ENCODE assay signal across 22 cellular contexts in the genomic region with DNA sequence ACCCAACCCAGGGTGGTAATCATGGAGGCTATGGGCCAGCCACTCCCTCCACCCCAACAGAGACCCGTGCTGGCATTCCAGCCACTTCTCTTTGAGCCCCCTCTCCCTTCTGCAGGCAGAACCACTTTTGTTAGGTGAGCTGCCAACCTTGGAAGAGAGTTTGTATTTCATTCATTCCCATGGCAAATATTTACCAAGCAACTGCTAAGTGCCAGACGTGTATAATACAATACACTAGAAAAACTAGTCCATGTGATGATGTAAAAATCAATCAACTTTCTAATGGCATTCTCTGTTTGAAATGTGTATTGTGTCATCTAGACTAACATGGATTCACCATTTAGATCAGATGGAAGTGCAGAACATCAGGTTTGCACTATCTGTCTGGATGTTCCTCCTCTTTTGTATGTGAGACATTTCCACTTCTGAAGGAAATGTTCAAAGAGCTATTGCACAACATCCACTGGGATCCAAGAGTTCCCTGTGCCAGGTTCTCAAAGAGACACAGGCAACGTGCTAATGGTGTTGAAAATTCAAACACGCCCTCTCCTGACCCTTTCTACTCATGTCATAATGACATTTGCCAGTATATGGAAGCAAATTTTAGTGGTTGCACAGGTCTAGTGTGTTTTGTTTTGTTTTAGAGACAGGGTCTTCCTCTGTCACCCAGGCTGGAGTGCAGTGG. TPM values are rescaled to one million over a fixed set of nuclear protein-coding genes. Genes with fewer than 3 reads are reported as not detected.
DNase-seq lines count a peak whose midpoint lies in the region; ATAC-seq and TF ChIP-seq lines count a peak whose summit lies in the region.
"Had no signal": no experiment of that assay in that cellular context is flagged by ENCODE, and none has a peak within 500 bp of the region (broad histone marks: within the 10 kb centered on the region; RNA-seq: fewer than 3 reads in every experiment).

No MANE protein-coding gene starts in this region.

- no peaks in the 10 kb centered on the region for H3F3A ChIP-seq in OCI-LY1 (ENCODE audit: insufficient read depth, low read length)

- H3K9ac ChIP-seq in mammary epithelial cell (ENCODE audit: insufficient read depth, low read length) (no peak overlapping the region), OCI-LY1 (ENCODE audit: low read length) (no peak overlapping the region)

- no peak overlapping the region for H3K4me2 ChIP-seq in mammary epithelial cell (ENCODE audit: insufficient read depth, low read depth, low read length)
- no peak overlapping the region for H3K4me2 ChIP-seq in OCI-LY1 (ENCODE audit: low read length)

- no peaks in the 10 kb centered on the region for H3K27me3 Mint-ChIP-seq in MCF 10A (ENCODE audit: insufficient read depth, unreplicated experiment)
- peaks cover 47% of the 10 kb centered on the region for H3K27me3 Mint-ChIP-seq in activated T-helper 2 cell treated with anti-CD3 and anti-CD28 coated beads, Interferon-gamma antibody, Interleukin-2, Interleukin-4, amounts not matched to agents 10 μg/mL and 5 μg/mL and 100 μg/mL, durations not matched to agents 14 hours and 24 hours and 36 hours (ENCODE audit: low read depth)

- ATAC-seq in GM21526 (IDR thresholded peaks at IDR 0.05; ENCODE audit: low FRiP score, unreplicated experiment): no peak
- ATAC-seq: activated naive CD4-positive, alpha-beta T cell treated with anti-CD3 and anti-CD28 coated beads, Interleukin-2, amount 50 U/mL, for 72 hours; foreskin keratinocyte; stimulated activated memory B cell treated with anti-CD40 and anti-IgM and Interleukin-4, amounts not matched to agents 10 μg/mL and 1 μg/mL and 100 μg/mL, for 72 hours had no signal

- no peaks in the 10 kb centered on the region for H4K20me1 ChIP-seq in mammary epithelial cell (ENCODE audit: insufficient read depth, low read length)
- H4K20me1 ChIP-seq in OCI-LY1 (ENCODE audit: insufficient read depth, low read length): no peaks in the 10 kb centered on the region

- in situ Hi-C loops in mammary epithelial cell (cut with MboI; ENCODE audit: low sequenced_read_pairs in 2 of 2): no loop called here

- H3K36me3 ChIP-seq in mammary epithelial cell (ENCODE audit: insufficient read depth, low read length) (no peaks in the 10 kb centered on the region), OCI-LY1 (ENCODE audit: insufficient read depth, low read length) (no peaks in the 10 kb centered on the region), stomach (no peaks in the 10 kb centered on the region)
- H3K36me3 ChIP-seq: cardiac muscle cell, neutrophil had no signal

- peaks cover 5% of the 10 kb centered on the region for H3K4me1 Mint-ChIP-seq in MCF 10A (ENCODE audit: insufficient read depth, unreplicated experiment)
- peaks cover 2% of the 10 kb centered on the region for H3K4me1 Mint-ChIP-seq in activated T-helper 2 cell treated with anti-CD3 and anti-CD28 coated beads, Interferon-gamma antibody, Interleukin-2, Interleukin-4, amounts not matched to agents 10 μg/mL and 5 μg/mL and 100 μg/mL, durations not matched to agents 14 hours and 24 hours and 36 hours (ENCODE audit: low read depth)

- H3K9me2 ChIP-seq in OCI-LY1 (ENCODE audit: low read depth, low read length): no peaks in the 10 kb centered on the region

- no peak overlapping the region for H3K4me3 ChIP-seq in mammary epithelial cell (replicated peaks in 1 of 3; ENCODE audit: insufficient read depth in 1 of 3, low read depth in 2 of 3, low read length in 3 of 3)
- no peak overlapping the region for H3K4me3 ChIP-seq in OCI-LY1 (ENCODE audit: low read depth, low read length, poor library complexity, severe bottlenecking)
- H3K4me3 ChIP-seq in fibroblast of the aortic adventitia (ENCODE audit: low read depth, low read length): no peak overlapping the region
- no peak overlapping the region for H3K4me3 ChIP-seq in stomach
- H3K4me3 ChIP-seq: cardiac muscle cell had no signal

- no peak overlapping the region for H3K4me3 Mint-ChIP-seq in MCF 10A (ENCODE audit: unreplicated experiment)
- H3K4me3 Mint-ChIP-seq in activated T-helper 2 cell treated with anti-CD3 and anti-CD28 coated beads, Interferon-gamma antibody, Interleukin-2, Interleukin-4, amounts not matched to agents 10 μg/mL and 5 μg/mL and 100 μg/mL, durations not matched to agents 14 hours and 24 hours and 36 hours (ENCODE audit: low read depth): no peak overlapping the region
- H3K4me3 Mint-ChIP-seq: stimulated activated memory B cell treated with anti-CD40 and anti-IgM and Interleukin-4, amounts not matched to agents 10 μg/mL and 1 μg/mL and 100 μg/mL, for 72 hours had no signal

- no peak overlapping the region for H2AFZ ChIP-seq in mammary epithelial cell (ENCODE audit: low read depth, low read length)
- H2AFZ ChIP-seq in OCI-LY1 (ENCODE audit: low read length): no peak overlapping the region

- H3K27me3 ChIP-seq in mammary epithelial cell (ENCODE audit: insufficient read depth, low read length): peaks cover 16% of the 10 kb centered on the region
- no peaks in the 10 kb centered on the region; the same call in 1 of the 2 replicates for H3K27me3 ChIP-seq in OCI-LY1 (ENCODE audit: insufficient read depth, low read length)
- peaks cover under 1 to 28% (median 17%) of the 10 kb centered on the region in 3 donors for H3K27me3 ChIP-seq in stomach

- H3K79me2 ChIP-seq in mammary epithelial cell (ENCODE audit: insufficient read depth, low read length) (no peaks in the 10 kb centered on the region), OCI-LY1 (ENCODE audit: insufficient read depth, low read length) (no peaks in the 10 kb centered on the region)

- CTCF ChIA-PET in MCF 10A (lab: Yijun Ruan, JAX): no interaction called here
- CTCF ChIA-PET in mammary epithelial cell (lab: Charles Lee; ENCODE audit: low non-redundant PET): no interaction called here
- CTCF ChIA-PET in GM10248 (lab: Yijun Ruan, JAX): interaction anchor here (2.5 kb wide), 1 partner anchor 13 kb away, joined by 17 read pairs; no protein-coding TSS in a partner anchor

- H3K9me3 Mint-ChIP-seq in MCF 10A (ENCODE audit: unreplicated experiment): no peaks in the 10 kb centered on the region
- no peaks in the 10 kb centered on the region for H3K9me3 Mint-ChIP-seq in activated T-helper 2 cell treated with anti-CD3 and anti-CD28 coated beads, Interferon-gamma antibody, Interleukin-2, Interleukin-4, amounts not matched to agents 10 μg/mL and 5 μg/mL and 100 μg/mL, durations not matched to agents 14 hours and 24 hours and 36 hours
- H3K9me3 Mint-ChIP-seq: activated naive CD4-positive, alpha-beta T cell treated with anti-CD3 and anti-CD28 coated beads, Interleukin-2, amount 50 U/mL, for 72 hours; stimulated activated memory B cell treated with anti-CD40 and anti-IgM and Interleukin-4, amounts not matched to agents 10 μg/mL and 1 μg/mL and 100 μg/mL, for 72 hours had no signal

- dilution Hi-C loops in mammary epithelial cell (cut with HindIII; ENCODE audit: low sequenced_read_pairs): no loop called here

- no peak for TF ChIP-seq CTCF in MCF 10A (IDR thresholded peaks at IDR 0.05; ENCODE audit: unreplicated experiment)
- TF ChIP-seq CTCF in mammary epithelial cell (conservative IDR thresholded peaks at IDR 0.05 in 1 of 2, IDR thresholded peaks at IDR 0.05 in 1 of 2; ENCODE audit: extremely low read depth in 1 of 2, insufficient read depth in 1 of 2, low read depth in 1 of 2, low read length in 2 of 2): no peak
- peak; percentile 10; the same call in 1 of the 2 replicates for TF ChIP-seq CTCF in OCI-LY1 (IDR thresholded peaks at IDR 0.05; ENCODE audit: low read length)
- TF ChIP-seq CTCF in fibroblast of the aortic adventitia (IDR thresholded peaks at IDR 0.05; ENCODE audit: insufficient read depth, low read length): no peak
- TF ChIP-seq CTCF in stomach (IDR thresholded peaks at IDR 0.05): no peak
- TF ChIP-seq CTCF in GM10248 (IDR thresholded peaks at IDR 0.05; ENCODE audit: control extremely low read depth, extremely low read depth, low read depth, missing control alignments): no peak

- POLR2A ChIA-PET in MCF 10A (lab: Yijun Ruan, JAX) (interaction anchor here (0.6 to 1.3 kb wide), 3 partner anchors 11 to 256 kb away, joined by 3 to 6 read pairs (median 4); a partner anchor contains a TSS), GM10248 (lab: Yijun Ruan, JAX) (no interaction called here)

- H3K9me3 ChIP-seq in mammary epithelial cell (replicated peaks; ENCODE audit: insufficient read depth, low read length): no peaks in the 10 kb centered on the region
- no peaks in the 10 kb centered on the region for H3K9me3 ChIP-seq in OCI-LY1 (ENCODE audit: low read length)
- H3K9me3 ChIP-seq in stomach: no peaks in the 10 kb centered on the region
- H3K9me3 ChIP-seq: neutrophil had no signal

- H3K4me1 ChIP-seq in mammary epithelial cell (ENCODE audit: insufficient read depth, low read length) (no peaks in the 10 kb centered on the region), OCI-LY1 (ENCODE audit: insufficient read depth, low read length, severe bottlenecking) (no peaks in the 10 kb centered on the region), stomach (peaks cover 9 to 29% (median 26%) of the 10 kb centered on the region in 4 donors)
- H3K4me1 ChIP-seq: foreskin keratinocyte had no signal

- 43% methylated on average over 4 of the region's 4 CpGs for WGBS in mammary epithelial cell (ENCODE audit: low coverage, missing lambda C conversion rate)
- WGBS in stomach, 5 donors: 15 to 40% (median 22%) methylated on average over 4 of the region's 4 CpGs

- H3K27ac Mint-ChIP-seq in MCF 10A (ENCODE audit: low read depth, unreplicated experiment): no peak overlapping the region
- H3K27ac Mint-ChIP-seq in activated T-helper 2 cell treated with anti-CD3 and anti-CD28 coated beads, Interferon-gamma antibody, Interleukin-2, Interleukin-4, amounts not matched to agents 10 μg/mL and 5 μg/mL and 100 μg/mL, durations not matched to agents 14 hours and 24 hours and 36 hours: no peak overlapping the region
- H3K27ac Mint-ChIP-seq: activated naive CD4-positive, alpha-beta T cell treated with anti-CD3 and anti-CD28 coated beads, Interleukin-2, amount 50 U/mL, for 72 hours; stimulated activated memory B cell treated with anti-CD40 and anti-IgM and Interleukin-4, amounts not matched to agents 10 μg/mL and 1 μg/mL and 100 μg/mL, for 72 hours had no signal

- no peak for TF ChIP-seq EP300 in stomach (IDR thresholded peaks at IDR 0.05)

- H3K27ac ChIP-seq in mammary epithelial cell (ENCODE audit: insufficient read depth, low read depth, low read length): no peak overlapping the region
- H3K27ac ChIP-seq in OCI-LY1 (ENCODE audit: low read depth, low read length, poor library complexity, severe bottlenecking): no peak overlapping the region
- peak overlapping the region in 2 of 5 donors; percentile 24 to 61 for H3K27ac ChIP-seq in stomach
- H3K27ac ChIP-seq: cardiac muscle cell, foreskin keratinocyte, neutrophil had no signal

- peak; percentile 71 for DNase-seq in MCF 10A (ENCODE audit: unreplicated experiment)
- no peak for DNase-seq in mammary epithelial cell
- DNase-seq in fibroblast of the aortic adventitia (ENCODE audit: low read depth): peak; percentile 43
- DNase-seq in stomach: peak; percentile 53
- DNase-seq in activated T-helper 2 cell treated with anti-CD3 and anti-CD28 coated beads, Interferon-gamma antibody, Interleukin-2, Interleukin-4, amounts not matched to agents 10 μg/mL and 5 μg/mL and 100 μg/mL, durations not matched to agents 14 hours and 24 hours and 36 hours (ENCODE audit: low spot score): no peak
- no peak for DNase-seq in GM10248 (ENCODE audit: extremely low spot score)
- DNase-seq: activated CD4-positive, alpha-beta T cell treated with anti-CD3 and anti-CD28 coated beads for 48 hours; activated T-cell treated with anti-CD3 and anti-CD28 coated beads for 4 hours; COR-L47; effector CD4-positive, alpha-beta T cell; foreskin keratinocyte; GDM1; NCI-H1105; NCI-H510A treated with DMSO at 0.1 percent for 48 hours had no signal

- no TSS peak for BruUV-seq in MCF 10A (replicated peaks; lab: Mats Ljungman, UMichigan)
- no TSS peak for BruUV-seq in mammary epithelial cell (replicated peaks; lab: Mats Ljungman, UMichigan)

- no peaks in the 10 kb centered on the region for H3K36me3 Mint-ChIP-seq in MCF 10A (ENCODE audit: insufficient read depth, unreplicated experiment)
- no peaks in the 10 kb centered on the region for H3K36me3 Mint-ChIP-seq in activated T-helper 2 cell treated with anti-CD3 and anti-CD28 coated beads, Interferon-gamma antibody, Interleukin-2, Interleukin-4, amounts not matched to agents 10 μg/mL and 5 μg/mL and 100 μg/mL, durations not matched to agents 14 hours and 24 hours and 36 hours (ENCODE audit: low read depth)
- H3K36me3 Mint-ChIP-seq: stimulated activated memory B cell treated with anti-CD40 and anti-IgM and Interleukin-4, amounts not matched to agents 10 μg/mL and 1 μg/mL and 100 μg/mL, for 72 hours had no signal

- intact Hi-C loops in MCF 10A (cut with micrococcal nuclease): no loop called here
- intact Hi-C loops in mammary epithelial cell (cut with micrococcal nuclease): no loop called here
- intact Hi-C loops in stomach (cut with DNase I; ENCODE audit: low total_unique reads): no loop called here
- intact Hi-C loops in activated T-helper 2 cell treated with anti-CD3 and anti-CD28 coated beads, Interferon-gamma antibody, Interleukin-2, Interleukin-4, amounts not matched to agents 10 μg/mL and 5 μg/mL and 100 μg/mL, durations not matched to agents 14 hours and 24 hours and 36 hours (cut with micrococcal nuclease): no loop called here

- TF ChIP-seq POLR2A in stomach (IDR thresholded peaks at IDR 0.05): no peak

RNA-seq across cellular contexts. Expression of a gene that starts 5.4 kb away (rescaled TPM):
- not detected in 2 replicates for total RNA-seq in MCF 10A (2022)
- not detected for total RNA-seq in mammary epithelial cell
- not detected for polyA plus RNA-seq in mammary epithelial cell
- polyA minus RNA-seq in mammary epithelial cell: not detected
- total RNA-seq in fibroblast of the aortic adventitia (ENCODE audit: low replicate concordance): not detected in 2 replicates
- total RNA-seq in stomach: 1 to 10 TPM in 2 of 5 donors, not detected in 3; 1.8 to 2.4 TPM
- under 1 TPM in 1 of 3 donors, not detected in 2; 0.08 TPM for polyA plus RNA-seq in stomach
- not detected in 2 replicates for total RNA-seq in activated T-helper 2 cell treated with anti-CD3 and anti-CD28 coated beads, Interferon-gamma antibody, Interleukin-2, Interleukin-4, amounts not matched to agents 10 μg/mL and 5 μg/mL and 100 μg/mL, durations not matched to agents 14 hours and 24 hours and 36 hours
- total RNA-seq: activated naive CD4-positive, alpha-beta T cell treated with anti-CD3 and anti-CD28 coated beads, Interleukin-2, amount 50 U/mL, for 72 hours; cardiac muscle cell; foreskin keratinocyte; skeletal muscle tissue; T-helper 2 cell treated with Interferon-gamma antibody and Interleukin-4, amounts not matched to agents 100 ng/mL and 5 ng/mL, for 36 hours had no signal
- polyA plus RNA-seq: cardiac muscle cell, foreskin keratinocyte had no signal

RNA-seq across cellular contexts. Expression of a gene that starts 22.2 kb away (rescaled TPM):
- total RNA-seq in MCF 10A (2022) (8.0 and 9.4 TPM in 2 replicates), mammary epithelial cell (1 to 10 TPM; 2.7 to 7.8 TPM), fibroblast of the aortic adventitia (ENCODE audit: low replicate concordance) (3.8 and 9.1 TPM in 2 replicates), stomach (10 to 100 TPM; 11.0 to 37.5 (median 18.4) TPM)
- polyA plus RNA-seq in mammary epithelial cell (1.8 TPM), stomach (1 to 10 TPM; 4.5 to 5.2 (median 4.7) TPM)
- polyA minus RNA-seq in mammary epithelial cell: 0.78 TPM
- total RNA-seq in activated T-helper 2 cell treated with anti-CD3 and anti-CD28 coated beads, Interferon-gamma antibody, Interleukin-2, Interleukin-4, amounts not matched to agents 10 μg/mL and 5 μg/mL and 100 μg/mL, durations not matched to agents 14 hours and 24 hours and 36 hours: 7.4 and 8.6 TPM in 2 replicates

Comparison
In these comparisons a context has a peak if more than half of its experiments do, and no peak if none do; other contexts are left out.
1. DNase-seq: peak in MCF 10A (single experiment), fibroblast of the aortic adventitia (single experiment) and stomach (single experiment); none in mammary epithelial cell (single experiment), activated T-helper 2 cell treated with anti-CD3 and anti-CD28 coated beads, Interferon-gamma antibody, Interleukin-2, Interleukin-4, amounts not matched to agents 10 μg/mL and 5 μg/mL and 100 μg/mL, durations not matched to agents 14 hours and 24 hours and 36 hours (single experiment) and GM10248 (single experiment).